Comparison of ENCODE assay signal across 8 cellular contexts in genomic region chr20:32207626-32208498, GRCh38. TPM values are rescaled to one million over a fixed set of nuclear protein-coding genes. Genes with fewer than 3 reads are reported as not detected.
DNase-seq lines count a peak whose midpoint lies in the region; ATAC-seq, FAIRE-seq and TF ChIP-seq lines count a peak whose summit lies in the region.

Gene PLAGL2 (minus strand): TSS chr20:32207743. CDS start chr20:32202178, 5,565 bp downstream.
Gene POFUT1 (plus strand): TSS chr20:32207880. CDS start chr20:32207942, 62 bp downstream.

- H3K9me3 Mint-ChIP-seq in T-cell: no peaks in the 10 kb centered on the region

- H3K36me3 Mint-ChIP-seq in T-cell: peaks cover 18% of the 10 kb centered on the region

- peak within 1 kb of the TSS; percentile 99 for H3K9ac ChIP-seq in adipocyte (ENCODE audit: low read length)

- H3K27ac Mint-ChIP-seq in T-cell: peak within 1 kb of the TSS; percentile 91 to 95

- peak within 1 kb of the TSS; percentile 94 to 97 for H3K27ac ChIP-seq in prostate gland

- H3K27me3 Mint-ChIP-seq in T-cell: no peaks in the 10 kb centered on the region

- ATAC-seq in HG02678 (IDR thresholded peaks at IDR 0.05; ENCODE audit: unreplicated experiment): peak; percentile 89
- peak; percentile 96 to 98 (median 98) for ATAC-seq in T-cell (replicated peaks in 1 of 4)
- ATAC-seq in left cardiac atrium: peak; percentile 98 to 99

- intact Hi-C loops in left cardiac atrium (cut with DNase I) (loop anchor here in 1 of 2 donors (10.0 kb wide), 1 partner anchor 127 kb away; no protein-coding TSS in a partner anchor), prostate gland (cut with DNase I) (loop anchor here (10.0 kb wide), 2 partner anchors 103 to 277 kb away; partner anchors contain the start of gene TM9SF4)

- CTCF ChIA-PET in T-cell (lab: Charles Lee): no interaction called here

- TF ChIP-seq POLR2A in GM12892 (IDR thresholded peaks at IDR 0.05; ENCODE audit: low read depth, low read length) (peak; percentile 92), prostate gland (IDR thresholded peaks at IDR 0.05) (peak; percentile 88)

- peaks cover 82 to 84% (median 83%) of the 10 kb centered on the region in 3 donors for H3K4me1 Mint-ChIP-seq in T-cell

- H3K9me3 ChIP-seq in adipocyte (ENCODE audit: control insufficient read depth, low read length): no peaks in the 10 kb centered on the region
- no peaks in the 10 kb centered on the region for H3K9me3 ChIP-seq in prostate gland

- POLR2A ChIA-PET in T-cell (lab: Charles Lee): interaction anchor here in 1 of 2 donors (0.6 kb wide), 1 partner anchor 1086 kb away, joined by 3 read pairs; no protein-coding TSS in a partner anchor

- TF ChIP-seq CTCF in prostate gland (IDR thresholded peaks at IDR 0.05): peak in 3 of 4 experiments; percentile 29 to 44 (median 36)

- H3K4me3 ChIP-seq in adipocyte (ENCODE audit: low read length) (peak within 1 kb of the TSS; percentile 98), prostate gland (peak within 1 kb of the TSS; percentile 96 to 99)

- WGBS in prostate gland: under 1% methylated on average over 65 of the region's 74 CpGs

- peak within 1 kb of the TSS; percentile 93 to 96 (median 94) for H3K4me3 Mint-ChIP-seq in T-cell

- H3K27me3 ChIP-seq in adipocyte (replicated peaks; ENCODE audit: control insufficient read depth, insufficient read depth, low read length) (no peaks in the 10 kb centered on the region), prostate gland (replicated peaks; ENCODE audit: insufficient read depth) (no peaks in the 10 kb centered on the region)

- H3K36me3 ChIP-seq in adipocyte (ENCODE audit: control insufficient read depth, insufficient read depth, low read length, severe bottlenecking) (peaks cover 23% of the 10 kb centered on the region), prostate gland (no peaks in the 10 kb centered on the region)

- DNase-seq in GM12892 (ENCODE audit: insufficient read length) (peak; percentile 98), NCI-H1105 (lab: John Stamatoyannopoulos, UW) (peak; percentile 87), T-cell (peak; percentile 73 to 90 (median 82)), adipocyte (ENCODE audit: low read depth) (peak; percentile 97), left cardiac atrium (peak; percentile 92), prostate gland (ENCODE audit: low spot score) (peak; percentile 88), ureter (ENCODE audit: low spot score) (peak; percentile 86)

- H3K4me1 ChIP-seq in adipocyte (ENCODE audit: control insufficient read depth, insufficient read depth, low read length) (peaks cover 53% of the 10 kb centered on the region), prostate gland (replicated peaks) (peaks cover 30% of the 10 kb centered on the region)

- FAIRE-seq in GM12892 (lab: Jason Lieb, UNC): peak; percentile 60

RNA-seq across cellular contexts. Expression of gene PLAGL2, which starts in this region (rescaled TPM):
- polyA plus RNA-seq in GM12892 (2012; ENCODE audit: missing spikeins): 10.4 TPM
- total RNA-seq in T-cell: 10 to 100 TPM; 12.6 to 18.2 (median 16.3) TPM
- 1 to 10 TPM; 6.9 to 8.0 TPM for total RNA-seq in left cardiac atrium
- 10 to 100 TPM; 11.2 to 17.4 TPM for total RNA-seq in prostate gland
- total RNA-seq in ureter: 17.4 TPM

RNA-seq across cellular contexts. Expression of gene POFUT1, which starts in this region (rescaled TPM):
- polyA plus RNA-seq in GM12892 (2012; ENCODE audit: missing spikeins): 13.8 TPM
- 10 to 100 TPM; 13.2 to 20.6 (median 17.7) TPM for total RNA-seq in T-cell
- total RNA-seq in left cardiac atrium: 10 to 100 TPM; 25.5 to 28.6 TPM
- total RNA-seq in prostate gland: 10 to 100 TPM; 33.2 to 44.3 TPM
- total RNA-seq in ureter: 55.2 TPM

Comparison
In these comparisons a context has a peak if more than half of its experiments do, and no peak if none do; other contexts are left out.
1. Peak in every context shown above with its lines: DNase-seq, ATAC-seq, H3K4me3 ChIP-seq and H3K27ac ChIP-seq.